9 cellular contexts compared by ENCODE assay signal in genomic region chr1:230105245-230105753, GRCh38. TPM values are rescaled to one million over a fixed set of nuclear protein-coding genes. Genes with fewer than 3 reads are reported as not detected.
DNase-seq lines count a peak whose midpoint lies in the region; ATAC-seq and TF ChIP-seq lines count a peak whose summit lies in the region.
"Had no signal": no experiment of that assay in that cellular context is flagged by ENCODE, and none has a peak within 500 bp of the region (broad histone marks: within the 10 kb centered on the region; RNA-seq: fewer than 3 reads in every experiment).

No MANE protein-coding gene starts in this region.

- TF ChIP-seq CTCF in MM.1S (IDR thresholded peaks at IDR 0.05; ENCODE audit: low read length) (no peak), mammary epithelial cell (conservative IDR thresholded peaks at IDR 0.05 in 1 of 2, IDR thresholded peaks at IDR 0.05 in 1 of 2; ENCODE audit: extremely low read depth in 1 of 2, insufficient read depth in 1 of 2, low read depth in 1 of 2, low read length in 2 of 2) (no peak), neural progenitor cell (IDR thresholded peaks at IDR 0.05) (no peak)

- peaks cover 88% of the 10 kb centered on the region for H3K79me2 ChIP-seq in MM.1S (ENCODE audit: low read length)
- H3K79me2 ChIP-seq in mammary epithelial cell (ENCODE audit: insufficient read depth, low read length) = peaks cover 91% of the 10 kb centered on the region
- H3K79me2 ChIP-seq in neural progenitor cell (ENCODE audit: low read depth) = peaks cover 72% of the 10 kb centered on the region

- no peaks in the 10 kb centered on the region for H3K36me3 Mint-ChIP-seq in neural progenitor cell

- peaks cover 13% of the 10 kb centered on the region for H3K27me3 Mint-ChIP-seq in neural progenitor cell (ENCODE audit: insufficient read depth, low read depth)

- peak overlapping the region in 4 of 10 experiments; percentile 10 to 42 (median 22); a peak in 3 of 20 replicates for H3K4me3 ChIP-seq in BLaER1 treated with 17β-estradiol and CSF1 and Interleukin-3, amounts not matched to agents 10 nM and 100 nM
- peak overlapping the region; percentile 33; the same call in 1 of the 2 replicates for H3K4me3 ChIP-seq in MM.1S (ENCODE audit: low read length)
- H3K4me3 ChIP-seq in mammary epithelial cell (replicated peaks in 1 of 3; ENCODE audit: insufficient read depth in 1 of 3, low read depth in 2 of 3, low read length in 3 of 3) = peak overlapping the region in 1 of 3 experiments; percentile 4
- no peak overlapping the region for H3K4me3 ChIP-seq in neural progenitor cell
- H3K4me3 ChIP-seq: K562 had no signal

- ATAC-seq in GM18907 (IDR thresholded peaks at IDR 0.05; ENCODE audit: unreplicated experiment) (no peak), HG02938 (IDR thresholded peaks at IDR 0.05; ENCODE audit: unreplicated experiment) (no peak)
- ATAC-seq: K562 had no signal

- intact Hi-C loops in mammary epithelial cell (cut with micrococcal nuclease) = loop anchor here (1.0 to 10.0 kb wide), 2 partner anchors 18 to 160 kb away; no protein-coding TSS in a partner anchor

- H3K4me1 Mint-ChIP-seq in neural progenitor cell = peaks cover 58% of the 10 kb centered on the region

- no peaks in the 10 kb centered on the region for H3K27me3 ChIP-seq in BLaER1 treated with 17β-estradiol and CSF1 and Interleukin-3, amounts not matched to agents 10 nM and 100 nM
- no peaks in the 10 kb centered on the region for H3K27me3 ChIP-seq in MM.1S (replicated peaks; ENCODE audit: insufficient read depth, low read length)
- H3K27me3 ChIP-seq in mammary epithelial cell (ENCODE audit: insufficient read depth, low read length) = no peaks in the 10 kb centered on the region
- H3K27me3 ChIP-seq in neural progenitor cell = no peaks in the 10 kb centered on the region

- H3K4me1 ChIP-seq in BLaER1 treated with 17β-estradiol and CSF1 and Interleukin-3, amounts not matched to agents 10 nM and 100 nM = peaks cover 88 to 100% (median 100%) of the 10 kb centered on the region in 10 experiments
- H3K4me1 ChIP-seq in MM.1S (ENCODE audit: low read length) = peaks cover 70% of the 10 kb centered on the region
- H3K4me1 ChIP-seq in mammary epithelial cell (ENCODE audit: insufficient read depth, low read length) = peaks cover 36% of the 10 kb centered on the region
- H3K4me1 ChIP-seq in neural progenitor cell = peaks cover 45% of the 10 kb centered on the region

- no peak overlapping the region for H3K4me3 Mint-ChIP-seq in neural progenitor cell

- H4K20me1 ChIP-seq in BLaER1 treated with 17β-estradiol and CSF1 and Interleukin-3, amounts not matched to agents 10 nM and 100 nM = peaks cover 49 to 100% (median 98%) of the 10 kb centered on the region in 11 experiments; a peak in 21 of 22 replicates
- H4K20me1 ChIP-seq in MM.1S (ENCODE audit: insufficient read depth, low read length) (no peaks in the 10 kb centered on the region), mammary epithelial cell (ENCODE audit: insufficient read depth, low read length) (no peaks in the 10 kb centered on the region), neural progenitor cell (ENCODE audit: low read depth) (peaks cover 97% of the 10 kb centered on the region)

- no peaks in the 10 kb centered on the region for H3K9me3 Mint-ChIP-seq in neural progenitor cell

- peaks cover 0 to 13% (median 0%) of the 10 kb centered on the region in 11 experiments; a peak in 4 of 22 replicates for H3K36me3 ChIP-seq in BLaER1 treated with 17β-estradiol and CSF1 and Interleukin-3, amounts not matched to agents 10 nM and 100 nM
- H3K36me3 ChIP-seq in MM.1S (replicated peaks; ENCODE audit: insufficient read depth, low read length) (no peaks in the 10 kb centered on the region), mammary epithelial cell (ENCODE audit: insufficient read depth, low read length) (no peaks in the 10 kb centered on the region), neural progenitor cell (no peaks in the 10 kb centered on the region)

- no peaks in the 10 kb centered on the region for H3K9me3 ChIP-seq in BLaER1 treated with 17β-estradiol and CSF1 and Interleukin-3, amounts not matched to agents 10 nM and 100 nM (replicated peaks in 1 of 11)
- no peaks in the 10 kb centered on the region for H3K9me3 ChIP-seq in MM.1S (replicated peaks; ENCODE audit: insufficient read depth, low read length)
- H3K9me3 ChIP-seq in mammary epithelial cell (replicated peaks; ENCODE audit: insufficient read depth, low read length) = no peaks in the 10 kb centered on the region
- no peaks in the 10 kb centered on the region for H3K9me3 ChIP-seq in neural progenitor cell (ENCODE audit: low read depth)

- H2AFZ ChIP-seq in MM.1S (ENCODE audit: low read length) (no peak overlapping the region), mammary epithelial cell (ENCODE audit: low read depth, low read length) (no peak overlapping the region), neural progenitor cell (replicated peaks) (no peak overlapping the region)

- DNase-seq in MM.1S (no peak), mammary epithelial cell (no peak), neural progenitor cell (ENCODE audit: low spot score) (no peak), hepatic stellate cell (ENCODE audit: low spot score) (no peak), medulla oblongata (ENCODE audit: extremely low spot score) (no peak)

- WGBS in mammary epithelial cell (ENCODE audit: low coverage, missing lambda C conversion rate) = 37% methylated on average over 12 of the region's 12 CpGs

- in situ Hi-C loops in mammary epithelial cell (cut with MboI; ENCODE audit: low sequenced_read_pairs in 2 of 2) = no loop called here

- H3K27ac ChIP-seq in BLaER1 treated with 17β-estradiol and CSF1 and Interleukin-3, amounts not matched to agents 10 nM and 100 nM = peak overlapping the region in 10 of 11 experiments; percentile 31 to 75 (median 68); a peak in 19 of 22 replicates
- peak overlapping the region; percentile 80 for H3K27ac ChIP-seq in MM.1S (ENCODE audit: low read length)
- peak overlapping the region; percentile 75 for H3K27ac ChIP-seq in mammary epithelial cell (ENCODE audit: insufficient read depth, low read depth, low read length)
- no peak overlapping the region for H3K27ac ChIP-seq in neural progenitor cell

- peaks cover 55% of the 10 kb centered on the region for H3F3A ChIP-seq in MM.1S (ENCODE audit: insufficient read depth, low read length)
- peaks cover 9% of the 10 kb centered on the region for H3F3A ChIP-seq in neural progenitor cell (ENCODE audit: low read depth)

- peak overlapping the region in 10 of 11 experiments; percentile 17 to 70 (median 52); a peak in 17 of 22 replicates for H3K9ac ChIP-seq in BLaER1 treated with 17β-estradiol and CSF1 and Interleukin-3, amounts not matched to agents 10 nM and 100 nM
- H3K9ac ChIP-seq in MM.1S (ENCODE audit: low read length) = peak overlapping the region; percentile 64
- H3K9ac ChIP-seq in mammary epithelial cell (ENCODE audit: insufficient read depth, low read length) = no peak overlapping the region
- H3K9ac ChIP-seq in neural progenitor cell = no peak overlapping the region

- dilution Hi-C loops in mammary epithelial cell (cut with HindIII; ENCODE audit: low sequenced_read_pairs) = no loop called here

- CTCF ChIA-PET in mammary epithelial cell (lab: Charles Lee; ENCODE audit: low non-redundant PET) = no interaction called here

- peak overlapping the region; percentile 79 to 99 (median 94) for H3K4me2 ChIP-seq in BLaER1 treated with 17β-estradiol and CSF1 and Interleukin-3, amounts not matched to agents 10 nM and 100 nM
- peak overlapping the region; percentile 80 for H3K4me2 ChIP-seq in MM.1S (ENCODE audit: low read depth, low read length)
- peak overlapping the region; percentile 64 for H3K4me2 ChIP-seq in mammary epithelial cell (ENCODE audit: insufficient read depth, low read depth, low read length)
- no peak overlapping the region for H3K4me2 ChIP-seq in neural progenitor cell

- no peaks in the 10 kb centered on the region for H3K9me2 ChIP-seq in MM.1S (replicated peaks; ENCODE audit: insufficient read depth, low read length)

- H3K27ac Mint-ChIP-seq in neural progenitor cell = peak overlapping the region; percentile 38

- no TSS peak for BruUV-seq in mammary epithelial cell (replicated peaks; lab: Mats Ljungman, UMichigan)

RNA-seq across cellular contexts. Expression of gene GALNT2, which starts 38.3 kb away (rescaled TPM):
- total RNA-seq in mammary epithelial cell = 100 to 1,000 TPM; 117 to 125 TPM
- 93.3 TPM for polyA plus RNA-seq in mammary epithelial cell
- polyA minus RNA-seq in mammary epithelial cell = 83.5 TPM
- total RNA-seq in neural progenitor cell (ENCODE audit: low replicate concordance) = 37.6 and 61.4 TPM in 2 replicates

Comparison
In these comparisons a context has a peak if more than half of its experiments do, and no peak if none do; other contexts are left out.
1. H3K9ac ChIP-seq: peak in BLaER1 treated with 17β-estradiol and CSF1 and Interleukin-3, amounts not matched to agents 10 nM and 100 nM (10 of 11) and MM.1S (single experiment); none in mammary epithelial cell (single experiment) and neural progenitor cell (single experiment).